1 cellular context compared by ENCODE assay signal in the genomic region with DNA sequence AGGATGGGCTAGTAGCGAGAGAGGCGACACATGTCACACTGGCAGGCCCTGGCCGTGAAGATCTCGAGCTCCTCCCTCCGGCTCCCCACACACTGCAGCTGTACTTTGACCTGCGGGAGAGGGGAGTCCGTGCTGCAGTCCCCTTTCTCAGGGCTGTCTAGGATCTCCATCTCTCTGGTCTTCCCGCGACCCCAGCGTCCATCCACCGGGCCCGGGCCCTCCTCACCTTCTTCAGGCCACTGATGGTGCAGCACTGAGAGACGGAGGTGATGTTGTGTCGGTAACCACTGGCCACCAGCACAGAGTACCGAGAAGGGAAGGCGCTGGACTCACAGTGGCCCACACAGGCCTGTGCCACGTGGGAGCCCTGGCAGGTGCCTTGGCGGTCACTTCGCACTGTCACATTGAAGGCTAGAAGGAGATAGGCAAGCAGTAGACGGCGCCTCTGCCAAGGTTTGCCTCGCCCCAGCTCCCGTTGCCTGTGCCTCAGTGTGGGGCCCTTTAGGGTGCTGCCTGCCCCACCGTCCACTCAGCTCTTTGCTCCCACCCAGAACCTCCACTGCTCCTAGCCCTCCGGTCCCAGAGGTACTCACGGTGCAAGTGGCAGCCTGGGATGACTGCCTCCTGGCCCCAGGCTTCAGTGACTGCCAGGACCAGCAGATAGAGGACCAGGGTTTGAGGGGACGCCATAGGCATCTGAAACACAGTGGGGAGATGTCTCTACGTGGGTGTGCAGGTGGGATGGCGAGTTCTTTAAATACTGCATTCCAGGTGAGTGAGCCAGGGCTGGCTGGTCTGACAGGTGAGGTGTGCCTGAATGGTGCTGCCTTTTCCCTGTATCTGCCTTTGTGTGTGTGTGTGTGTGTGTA.
A peak's percentile ranks its signal among the peaks of the same experiment; 100 is the strongest.
TF ChIP-seq lines count a peak whose summit lies in the region.

No MANE protein-coding gene starts in this region.

TF ChIP-seq in HepG2, 621 proteins besides CTCF, POLR2A, EP300 and RAD21 (continued from another document and continues in another):
- TF ChIP-seq, protein P1, sequence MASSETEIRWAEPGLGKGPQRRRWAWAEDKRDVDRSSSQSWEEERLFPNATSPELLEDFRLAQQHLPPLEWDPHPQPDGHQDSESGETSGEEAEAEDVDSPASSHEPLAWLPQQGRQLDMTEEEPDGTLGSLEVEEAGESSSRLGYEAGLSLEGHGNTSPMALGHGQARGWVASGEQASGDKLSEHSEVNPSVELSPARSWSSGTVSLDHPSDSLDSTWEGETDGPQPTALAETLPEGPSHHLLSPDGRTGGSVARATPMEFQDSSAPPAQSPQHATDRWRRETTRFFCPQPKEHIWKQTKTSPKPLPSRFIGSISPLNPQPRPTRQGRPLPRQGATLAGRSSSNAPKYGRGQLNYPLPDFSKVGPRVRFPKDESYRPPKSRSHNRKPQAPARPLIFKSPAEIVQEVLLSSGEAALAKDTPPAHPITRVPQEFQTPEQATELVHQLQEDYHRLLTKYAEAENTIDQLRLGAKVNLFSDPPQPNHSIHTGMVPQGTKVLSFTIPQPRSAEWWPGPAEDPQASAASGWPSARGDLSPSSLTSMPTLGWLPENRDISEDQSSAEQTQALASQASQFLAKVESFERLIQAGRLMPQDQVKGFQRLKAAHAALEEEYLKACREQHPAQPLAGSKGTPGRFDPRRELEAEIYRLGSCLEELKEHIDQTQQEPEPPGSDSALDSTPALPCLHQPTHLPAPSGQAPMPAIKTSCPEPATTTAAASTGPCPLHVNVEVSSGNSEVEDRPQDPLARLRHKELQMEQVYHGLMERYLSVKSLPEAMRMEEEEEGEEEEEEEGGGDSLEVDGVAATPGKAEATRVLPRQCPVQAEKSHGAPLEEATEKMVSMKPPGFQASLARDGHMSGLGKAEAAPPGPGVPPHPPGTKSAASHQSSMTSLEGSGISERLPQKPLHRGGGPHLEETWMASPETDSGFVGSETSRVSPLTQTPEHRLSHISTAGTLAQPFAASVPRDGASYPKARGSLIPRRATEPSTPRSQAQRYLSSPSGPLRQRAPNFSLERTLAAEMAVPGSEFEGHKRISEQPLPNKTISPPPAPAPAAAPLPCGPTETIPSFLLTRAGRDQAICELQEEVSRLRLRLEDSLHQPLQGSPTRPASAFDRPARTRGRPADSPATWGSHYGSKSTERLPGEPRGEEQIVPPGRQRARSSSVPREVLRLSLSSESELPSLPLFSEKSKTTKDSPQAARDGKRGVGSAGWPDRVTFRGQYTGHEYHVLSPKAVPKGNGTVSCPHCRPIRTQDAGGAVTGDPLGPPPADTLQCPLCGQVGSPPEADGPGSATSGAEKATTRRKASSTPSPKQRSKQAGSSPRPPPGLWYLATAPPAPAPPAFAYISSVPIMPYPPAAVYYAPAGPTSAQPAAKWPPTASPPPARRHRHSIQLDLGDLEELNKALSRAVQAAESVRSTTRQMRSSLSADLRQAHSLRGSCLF (CRISPR knock-in tag; IDR thresholded peaks at IDR 0.05; ENCODE audit: borderline replicate concordance) = no peak
- TF ChIP-seq GABPA (IDR thresholded peaks at IDR 0.05; ENCODE audit: low read depth, low read length) (no peak), GABPA (CRISPR knock-in tag; IDR thresholded peaks at IDR 0.05; ENCODE audit: low read depth) (no peak), SMARCC2 (IDR thresholded peaks at IDR 0.05) (no peak), ZNF446 (CRISPR knock-in tag; IDR thresholded peaks at IDR 0.05) (peak; percentile 61; the same call in 1 of the 2 replicates), THYN1 (CRISPR knock-in tag; IDR thresholded peaks at IDR 0.05; ENCODE audit: borderline replicate concordance, low read depth) (no peak), FOXA3 (CRISPR knock-in tag; IDR thresholded peaks at IDR 0.05) (no peak), ARNT (IDR thresholded peaks at IDR 0.05) (no peak), SRF (IDR thresholded peaks at IDR 0.05; ENCODE audit: low read depth, low read length) (no peak), ZNF713 (CRISPR knock-in tag; IDR thresholded peaks at IDR 0.05) (no peak), SALL1 (CRISPR knock-in tag; IDR thresholded peaks at IDR 0.05) (peak; percentile 60), ZNF556 (CRISPR knock-in tag; IDR thresholded peaks at IDR 0.05; ENCODE audit: borderline replicate concordance) (no peak), RFX5 (IDR thresholded peaks at IDR 0.05; ENCODE audit: low read depth, low read length) (no peak), TOE1 (CRISPR knock-in tag; IDR thresholded peaks at IDR 0.05) (no peak), ZFP82 (CRISPR knock-in tag; IDR thresholded peaks at IDR 0.05; ENCODE audit: borderline replicate concordance) (no peak), ZNF781 (CRISPR knock-in tag; IDR thresholded peaks at IDR 0.05; ENCODE audit: borderline replicate concordance, not compliant biosample characterization) (no peak), HOXA3 (CRISPR knock-in tag; IDR thresholded peaks at IDR 0.05) (peak; percentile 53; the same call in 1 of the 2 replicates), ZFX (CRISPR knock-in tag; IDR thresholded peaks at IDR 0.05; ENCODE audit: low read depth) (peak; percentile 88), SPEN (CRISPR knock-in tag; IDR thresholded peaks at IDR 0.05; ENCODE audit: low read depth) (peak; percentile 80), ZNF235 (CRISPR knock-in tag; IDR thresholded peaks at IDR 0.05; ENCODE audit: borderline replicate concordance) (no peak), ZNF44 (CRISPR knock-in tag; IDR thresholded peaks at IDR 0.05) (peak; percentile 77; the same call in 1 of the 2 replicates), ELF1 (CRISPR knock-in tag; IDR thresholded peaks at IDR 0.05) (no peak), ZNF329 (CRISPR knock-in tag; IDR thresholded peaks at IDR 0.05; ENCODE audit: low read depth) (0 out of 2 replicates have a peak, but pooled peaks have one; percentile 35), SOX13 (IDR thresholded peaks at IDR 0.05) (no peak), SOX13 (CRISPR knock-in tag; conservative IDR thresholded peaks at IDR 0.05 in 1 of 2, IDR thresholded peaks at IDR 0.05 in 1 of 2) (no peak), ZKSCAN5 (CRISPR knock-in tag; IDR thresholded peaks at IDR 0.05) (no peak), SRSF1 (optimal IDR thresholded peaks at IDR 0.05; ENCODE audit: low read depth, low read length) (no peak), RXRB (CRISPR knock-in tag; IDR thresholded peaks at IDR 0.05; ENCODE audit: borderline replicate concordance) (peak; percentile 30; the same call in 1 of the 2 replicates), CEBPG (CRISPR knock-in tag; IDR thresholded peaks at IDR 0.05) (no peak), CHCHD3 (CRISPR knock-in tag; IDR thresholded peaks at IDR 0.05) (no peak), ZNF777 (CRISPR knock-in tag; IDR thresholded peaks at IDR 0.05) (0 out of 2 replicates have a peak, but pooled peaks have one; percentile 35), ZNF33A (CRISPR knock-in tag; IDR thresholded peaks at IDR 0.05; ENCODE audit: borderline replicate concordance) (no peak), ZNF264 (CRISPR knock-in tag; IDR thresholded peaks at IDR 0.05) (no peak), ZNF850 (CRISPR knock-in tag; conservative IDR thresholded peaks at IDR 0.05) (no peak), ETV6 (CRISPR knock-in tag; conservative IDR thresholded peaks at IDR 0.05) (no peak), CCDC6 (CRISPR knock-in tag; IDR thresholded peaks at IDR 0.05) (no peak), ZNF101 (CRISPR knock-in tag; IDR thresholded peaks at IDR 0.05; ENCODE audit: borderline replicate concordance, low read depth) (no peak), TBX3 (IDR thresholded peaks at IDR 0.05; ENCODE audit: borderline replicate concordance) (no peak), ADNP (CRISPR knock-in tag; IDR thresholded peaks at IDR 0.05) (no peak)
- TF ChIP-seq, protein P2, sequence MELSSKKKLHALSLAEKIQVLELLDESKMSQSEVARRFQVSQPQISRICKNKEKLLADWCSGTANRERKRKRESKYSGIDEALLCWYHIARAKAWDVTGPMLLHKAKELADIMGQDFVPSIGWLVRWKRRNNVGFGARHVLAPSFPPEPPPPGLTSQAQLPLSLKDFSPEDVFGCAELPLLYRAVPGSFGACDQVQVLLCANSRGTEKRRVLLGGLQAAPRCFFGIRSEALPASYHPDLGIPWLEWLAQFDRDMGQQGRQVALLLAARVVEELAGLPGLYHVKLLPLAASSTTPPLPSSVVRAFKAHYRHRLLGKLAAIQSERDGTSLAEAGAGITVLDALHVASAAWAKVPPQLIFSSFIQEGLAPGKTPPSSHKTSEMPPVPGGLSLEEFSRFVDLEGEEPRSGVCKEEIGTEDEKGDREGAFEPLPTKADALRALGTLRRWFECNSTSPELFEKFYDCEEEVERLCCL (CRISPR knock-in tag; IDR thresholded peaks at IDR 0.05; ENCODE audit: borderline replicate concordance) = no peak
- TF ChIP-seq, protein P3, sequence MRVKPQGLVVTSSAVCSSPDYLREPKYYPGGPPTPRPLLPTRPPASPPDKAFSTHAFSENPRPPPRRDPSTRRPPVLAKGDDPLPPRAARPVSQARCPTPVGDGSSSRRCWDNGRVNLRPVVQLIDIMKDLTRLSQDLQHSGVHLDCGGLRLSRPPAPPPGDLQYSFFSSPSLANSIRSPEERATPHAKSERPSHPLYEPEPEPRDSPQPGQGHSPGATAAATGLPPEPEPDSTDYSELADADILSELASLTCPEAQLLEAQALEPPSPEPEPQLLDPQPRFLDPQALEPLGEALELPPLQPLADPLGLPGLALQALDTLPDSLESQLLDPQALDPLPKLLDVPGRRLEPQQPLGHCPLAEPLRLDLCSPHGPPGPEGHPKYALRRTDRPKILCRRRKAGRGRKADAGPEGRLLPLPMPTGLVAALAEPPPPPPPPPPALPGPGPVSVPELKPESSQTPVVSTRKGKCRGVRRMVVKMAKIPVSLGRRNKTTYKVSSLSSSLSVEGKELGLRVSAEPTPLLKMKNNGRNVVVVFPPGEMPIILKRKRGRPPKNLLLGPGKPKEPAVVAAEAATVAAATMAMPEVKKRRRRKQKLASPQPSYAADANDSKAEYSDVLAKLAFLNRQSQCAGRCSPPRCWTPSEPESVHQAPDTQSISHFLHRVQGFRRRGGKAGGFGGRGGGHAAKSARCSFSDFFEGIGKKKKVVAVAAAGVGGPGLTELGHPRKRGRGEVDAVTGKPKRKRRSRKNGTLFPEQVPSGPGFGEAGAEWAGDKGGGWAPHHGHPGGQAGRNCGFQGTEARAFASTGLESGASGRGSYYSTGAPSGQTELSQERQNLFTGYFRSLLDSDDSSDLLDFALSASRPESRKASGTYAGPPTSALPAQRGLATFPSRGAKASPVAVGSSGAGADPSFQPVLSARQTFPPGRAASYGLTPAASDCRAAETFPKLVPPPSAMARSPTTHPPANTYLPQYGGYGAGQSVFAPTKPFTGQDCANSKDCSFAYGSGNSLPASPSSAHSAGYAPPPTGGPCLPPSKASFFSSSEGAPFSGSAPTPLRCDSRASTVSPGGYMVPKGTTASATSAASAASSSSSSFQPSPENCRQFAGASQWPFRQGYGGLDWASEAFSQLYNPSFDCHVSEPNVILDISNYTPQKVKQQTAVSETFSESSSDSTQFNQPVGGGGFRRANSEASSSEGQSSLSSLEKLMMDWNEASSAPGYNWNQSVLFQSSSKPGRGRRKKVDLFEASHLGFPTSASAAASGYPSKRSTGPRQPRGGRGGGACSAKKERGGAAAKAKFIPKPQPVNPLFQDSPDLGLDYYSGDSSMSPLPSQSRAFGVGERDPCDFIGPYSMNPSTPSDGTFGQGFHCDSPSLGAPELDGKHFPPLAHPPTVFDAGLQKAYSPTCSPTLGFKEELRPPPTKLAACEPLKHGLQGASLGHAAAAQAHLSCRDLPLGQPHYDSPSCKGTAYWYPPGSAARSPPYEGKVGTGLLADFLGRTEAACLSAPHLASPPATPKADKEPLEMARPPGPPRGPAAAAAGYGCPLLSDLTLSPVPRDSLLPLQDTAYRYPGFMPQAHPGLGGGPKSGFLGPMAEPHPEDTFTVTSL (CRISPR knock-in tag; IDR thresholded peaks at IDR 0.05; ENCODE audit: borderline replicate concordance) = no peak
- TF ChIP-seq, protein P4, sequence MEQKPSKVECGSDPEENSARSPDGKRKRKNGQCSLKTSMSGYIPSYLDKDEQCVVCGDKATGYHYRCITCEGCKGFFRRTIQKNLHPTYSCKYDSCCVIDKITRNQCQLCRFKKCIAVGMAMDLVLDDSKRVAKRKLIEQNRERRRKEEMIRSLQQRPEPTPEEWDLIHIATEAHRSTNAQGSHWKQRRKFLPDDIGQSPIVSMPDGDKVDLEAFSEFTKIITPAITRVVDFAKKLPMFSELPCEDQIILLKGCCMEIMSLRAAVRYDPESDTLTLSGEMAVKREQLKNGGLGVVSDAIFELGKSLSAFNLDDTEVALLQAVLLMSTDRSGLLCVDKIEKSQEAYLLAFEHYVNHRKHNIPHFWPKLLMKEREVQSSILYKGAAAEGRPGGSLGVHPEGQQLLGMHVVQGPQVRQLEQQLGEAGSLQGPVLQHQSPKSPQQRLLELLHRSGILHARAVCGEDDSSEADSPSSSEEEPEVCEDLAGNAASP (CRISPR knock-in tag; IDR thresholded peaks at IDR 0.05; ENCODE audit: borderline replicate concordance) = 0 out of 2 replicates have a peak, but pooled peaks have one; percentile 49
- TF ChIP-seq, protein P5, sequence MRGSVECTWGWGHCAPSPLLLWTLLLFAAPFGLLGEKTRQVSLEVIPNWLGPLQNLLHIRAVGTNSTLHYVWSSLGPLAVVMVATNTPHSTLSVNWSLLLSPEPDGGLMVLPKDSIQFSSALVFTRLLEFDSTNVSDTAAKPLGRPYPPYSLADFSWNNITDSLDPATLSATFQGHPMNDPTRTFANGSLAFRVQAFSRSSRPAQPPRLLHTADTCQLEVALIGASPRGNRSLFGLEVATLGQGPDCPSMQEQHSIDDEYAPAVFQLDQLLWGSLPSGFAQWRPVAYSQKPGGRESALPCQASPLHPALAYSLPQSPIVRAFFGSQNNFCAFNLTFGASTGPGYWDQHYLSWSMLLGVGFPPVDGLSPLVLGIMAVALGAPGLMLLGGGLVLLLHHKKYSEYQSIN (CRISPR knock-in tag; IDR thresholded peaks at IDR 0.05; ENCODE audit: borderline replicate concordance) = no peak
- TF ChIP-seq, protein P6, sequence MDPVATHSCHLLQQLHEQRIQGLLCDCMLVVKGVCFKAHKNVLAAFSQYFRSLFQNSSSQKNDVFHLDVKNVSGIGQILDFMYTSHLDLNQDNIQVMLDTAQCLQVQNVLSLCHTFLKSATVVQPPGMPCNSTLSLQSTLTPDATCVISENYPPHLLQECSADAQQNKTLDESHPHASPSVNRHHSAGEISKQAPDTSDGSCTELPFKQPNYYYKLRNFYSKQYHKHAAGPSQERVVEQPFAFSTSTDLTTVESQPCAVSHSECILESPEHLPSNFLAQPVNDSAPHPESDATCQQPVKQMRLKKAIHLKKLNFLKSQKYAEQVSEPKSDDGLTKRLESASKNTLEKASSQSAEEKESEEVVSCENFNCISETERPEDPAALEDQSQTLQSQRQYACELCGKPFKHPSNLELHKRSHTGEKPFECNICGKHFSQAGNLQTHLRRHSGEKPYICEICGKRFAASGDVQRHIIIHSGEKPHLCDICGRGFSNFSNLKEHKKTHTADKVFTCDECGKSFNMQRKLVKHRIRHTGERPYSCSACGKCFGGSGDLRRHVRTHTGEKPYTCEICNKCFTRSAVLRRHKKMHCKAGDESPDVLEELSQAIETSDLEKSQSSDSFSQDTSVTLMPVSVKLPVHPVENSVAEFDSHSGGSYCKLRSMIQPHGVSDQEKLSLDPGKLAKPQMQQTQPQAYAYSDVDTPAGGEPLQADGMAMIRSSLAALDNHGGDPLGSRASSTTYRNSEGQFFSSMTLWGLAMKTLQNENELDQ (CRISPR knock-in tag; IDR thresholded peaks at IDR 0.05; ENCODE audit: borderline replicate concordance) = no peak
